ENCODE assay signal across 10 cellular contexts in the genomic region with DNA sequence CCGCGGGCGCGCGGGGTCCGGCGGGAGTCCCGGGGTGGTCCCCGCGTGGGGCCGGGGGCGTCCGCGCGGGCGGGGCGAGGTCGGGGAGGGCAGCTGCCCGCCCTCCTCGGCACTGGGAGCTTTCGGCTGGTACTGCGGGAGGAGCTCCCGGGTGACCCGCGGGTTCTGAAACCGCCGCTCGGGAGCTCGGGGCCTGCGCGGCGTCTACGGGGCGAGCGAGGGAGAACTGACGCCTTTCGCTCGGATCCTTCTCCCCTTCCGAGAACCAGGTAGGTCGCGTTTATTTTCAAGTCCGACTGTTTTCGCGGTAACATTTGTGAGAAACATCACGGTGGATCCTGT. TPM values are rescaled to one million over a fixed set of nuclear protein-coding genes. Genes with fewer than 3 reads are reported as not detected.
DNase-seq lines count a peak whose midpoint lies in the region; ATAC-seq and TF ChIP-seq lines count a peak whose summit lies in the region.
"Not testable (repeated sequence)": the region's sequence is repeated elsewhere in the genome, so short reads cannot be mapped to it uniquely, and the experiment has no call there.
"Had no signal": no experiment of that assay in that cellular context is flagged by ENCODE, and none has a peak within 500 bp of the region (broad histone marks: within the 10 kb centered on the region; RNA-seq: fewer than 3 reads in every experiment).

No MANE protein-coding gene starts in this region.

- not testable (repeated sequence) for H3K27ac Mint-ChIP-seq in activated CD8-positive, alpha-beta T cell treated with anti-CD3 and anti-CD28 coated beads for 36 hours; chondrocyte (ENCODE audit: unreplicated experiment)
- peak overlapping the region in 2 of 6 donors; percentile 38 to 82 for H3K27ac Mint-ChIP-seq in naive B cell

- H3K4me3 ChIP-seq in ACC112 (ENCODE audit: low read depth, low read length) (peak overlapping the region; percentile 60), cardiac muscle cell (peak overlapping the region; percentile 58), skeletal muscle satellite cell (ENCODE audit: low read length) (peak overlapping the region; percentile 72)

- H3K4me1 Mint-ChIP-seq in activated CD8-positive, alpha-beta T cell treated with anti-CD3 and anti-CD28 coated beads for 36 hours (ENCODE audit: low read depth); chondrocyte (ENCODE audit: low read depth): not testable (repeated sequence)
- H3K4me1 Mint-ChIP-seq in naive B cell = peaks cover 6 to 16% (median 9%) of the 10 kb centered on the region in 3 donors

- H3K27ac ChIP-seq in ACC112 (ENCODE audit: low read depth, low read length); cardiac muscle cell: not testable (repeated sequence)

- H3K4me1 ChIP-seq in ACC112 (ENCODE audit: control insufficient read depth, insufficient read depth, low read length, unreplicated experiment); cardiac muscle cell (ENCODE audit: low read depth); skeletal muscle satellite cell (ENCODE audit: control insufficient read depth, insufficient read depth, low read length): not testable (repeated sequence)

- intact Hi-C loops in activated CD8-positive, alpha-beta T cell treated with anti-CD3 and anti-CD28 coated beads for 36 hours (cut with micrococcal nuclease) = not testable (repeated sequence)

- not testable (repeated sequence) for H2AFZ ChIP-seq in ACC112 (ENCODE audit: low read length, unreplicated experiment)

- peak; percentile 15 for ATAC-seq in GM21528 (IDR thresholded peaks at IDR 0.05; ENCODE audit: low FRiP score, unreplicated experiment)
- peak; percentile 52 for ATAC-seq in activated CD8-positive, alpha-beta T cell treated with anti-CD3 and anti-CD28 coated beads for 36 hours
- ATAC-seq in naive B cell (ENCODE audit: low read depth in 2 of 2) = peak; percentile 49 to 55

- peak overlapping the region; percentile 84 for H3K4me2 ChIP-seq in skeletal muscle satellite cell (ENCODE audit: low read length)

- not testable (repeated sequence) for H3K9me3 ChIP-seq in cardiac muscle cell (ENCODE audit: low read depth); skeletal muscle satellite cell (replicated peaks; ENCODE audit: low read length)

- POLR2A ChIA-PET in activated CD8-positive, alpha-beta T cell treated with anti-CD3 and anti-CD28 coated beads for 36 hours (lab: Charles Lee) = interaction anchor here (1.1 kb wide), 1 partner anchor 46 kb away, joined by 3 read pairs; no protein-coding TSS in a partner anchor

- not testable (repeated sequence) for H3K27me3 ChIP-seq in ACC112 (ENCODE audit: insufficient read depth, low read length); cardiac muscle cell; skeletal muscle satellite cell (ENCODE audit: control insufficient read depth, insufficient read depth, low read length)

- TF ChIP-seq CTCF in activated CD8-positive, alpha-beta T cell treated with anti-CD3 and anti-CD28 coated beads for 36 hours (IDR thresholded peaks at IDR 0.05); chondrocyte (IDR thresholded peaks at IDR 0.05); cardiac muscle cell (IDR thresholded peaks at IDR 0.05; ENCODE audit: low read depth, low read length): not testable (repeated sequence)

- peak overlapping the region; percentile 75 for H3K4me3 Mint-ChIP-seq in activated CD8-positive, alpha-beta T cell treated with anti-CD3 and anti-CD28 coated beads for 36 hours
- H3K4me3 Mint-ChIP-seq in chondrocyte (ENCODE audit: unreplicated experiment) = peak overlapping the region; percentile 62
- peak overlapping the region; percentile 73 to 86 (median 80) for H3K4me3 Mint-ChIP-seq in naive B cell

- CTCF ChIA-PET in activated CD8-positive, alpha-beta T cell treated with anti-CD3 and anti-CD28 coated beads for 36 hours (lab: Charles Lee) = interaction anchor here (0.6 to 1.3 kb wide), 4 partner anchors 41 to 398 kb away, joined by 3 to 4 read pairs (median 3); no protein-coding TSS in a partner anchor

- in situ Hi-C loops in KBM-7 (cut with MboI; ENCODE audit: low pct_unique_long_range_greater_than_20kb, low sequenced_read_pairs) = not testable (repeated sequence)

- not testable (repeated sequence) for H3K79me2 ChIP-seq in ACC112 (ENCODE audit: control insufficient read depth, insufficient read depth, low read length, unreplicated experiment)

- not testable (repeated sequence) for H3K36me3 Mint-ChIP-seq in activated CD8-positive, alpha-beta T cell treated with anti-CD3 and anti-CD28 coated beads for 36 hours (ENCODE audit: low read depth); chondrocyte (ENCODE audit: low read depth)
- H3K36me3 Mint-ChIP-seq in naive B cell = peaks cover 0 to 12% of the 10 kb centered on the region in 2 donors

- H3K36me3 ChIP-seq in ACC112 (ENCODE audit: insufficient read depth, low read length); cardiac muscle cell; skeletal muscle satellite cell (ENCODE audit: insufficient read depth, low read length): not testable (repeated sequence)

- DNase-seq in KBM-7 = peak; percentile 42
- not testable (repeated sequence) for DNase-seq in activated CD8-positive, alpha-beta T cell treated with anti-CD3 and anti-CD28 coated beads for 36 hours; chondrocyte (ENCODE audit: low spot score); cardiac muscle cell (ENCODE audit: low read depth in 1 of 2, low spot score in 1 of 2); naive B cell

- not testable (repeated sequence) for H3K27me3 Mint-ChIP-seq in activated CD8-positive, alpha-beta T cell treated with anti-CD3 and anti-CD28 coated beads for 36 hours; chondrocyte (ENCODE audit: low read depth)
- peaks cover 1 to 19% (median 14%) of the 10 kb centered on the region in 3 donors for H3K27me3 Mint-ChIP-seq in naive B cell

- H3K9ac ChIP-seq in skeletal muscle satellite cell (ENCODE audit: low read depth, low read length) = peak overlapping the region; percentile 38

- H3K9me3 Mint-ChIP-seq in activated CD8-positive, alpha-beta T cell treated with anti-CD3 and anti-CD28 coated beads for 36 hours; chondrocyte (ENCODE audit: low read depth): not testable (repeated sequence)
- peaks cover 7 to 20% (median 9%) of the 10 kb centered on the region in 7 donors for H3K9me3 Mint-ChIP-seq in naive B cell

RNA-seq across cellular contexts. Expression of gene ZNF778, which starts 30.2 kb away (rescaled TPM):
- 1 to 10 TPM; 4.3 to 6.2 TPM for total RNA-seq in activated CD8-positive, alpha-beta T cell treated with anti-CD3 and anti-CD28 coated beads for 36 hours
- total RNA-seq in chondrocyte (5.8 to 7.7 TPM (median 6.6 TPM) in 3 replicates), cardiac muscle cell (25.8 and 31.8 TPM in 2 replicates)
- polyA plus RNA-seq in cardiac muscle cell (4.1 and 9.5 TPM in 2 replicates), naive B cell (ENCODE audit: low read depth in 6 of 6) (1 to 10 TPM; 1.5 to 7.1 (median 4.2) TPM)
- 7.9 and 10.7 TPM in 2 replicates for total RNA-seq in skeletal muscle satellite cell (2012; rRNA removed)

RNA-seq across cellular contexts. Expression of gene SLC22A31, which starts 47.4 kb away (rescaled TPM):
- total RNA-seq in activated CD8-positive, alpha-beta T cell treated with anti-CD3 and anti-CD28 coated beads for 36 hours = under 1 TPM; 0.16 to 0.20 TPM
- total RNA-seq in chondrocyte (0.40 to 0.94 TPM in 2 of 3 replicates, not detected in the other), cardiac muscle cell (3.1 and 39.4 TPM in 2 replicates)
- polyA plus RNA-seq in cardiac muscle cell (10.9 and 36.3 TPM in 2 replicates), naive B cell (ENCODE audit: low read depth in 6 of 6) (not detected)
- total RNA-seq in skeletal muscle satellite cell (2012; rRNA removed) = 0.76 and 1.7 TPM in 2 replicates
- total RNA-seq: A172, temporal lobe had no signal
